1 cellular context compared by ENCODE assay signal in genomic region chr15:52340093-52340492, GRCh38.
A peak's percentile ranks its signal among the peaks of the same experiment; 100 is the strongest.
TF ChIP-seq lines count a peak whose summit lies in the region.

No MANE protein-coding gene starts in this region.

TF ChIP-seq in HepG2, 621 proteins besides CTCF, POLR2A, EP300 and RAD21 (continued from another document):
- TF ChIP-seq ZNF264 (CRISPR knock-in tag; IDR thresholded peaks at IDR 0.05) (no peak), MAFK (conservative IDR thresholded peaks at IDR 0.05 in 1 of 2, IDR thresholded peaks at IDR 0.05 in 1 of 2; ENCODE audit: low read length in 2 of 2) (no peak), HIVEP1 (CRISPR knock-in tag; IDR thresholded peaks at IDR 0.05) (no peak), ZFY (CRISPR knock-in tag; IDR thresholded peaks at IDR 0.05) (no peak), ZNF205 (CRISPR knock-in tag; IDR thresholded peaks at IDR 0.05) (no peak), PLRG1 (conservative IDR thresholded peaks at IDR 0.05) (no peak), REXO4 (CRISPR knock-in tag; IDR thresholded peaks at IDR 0.05; ENCODE audit: borderline replicate concordance) (no peak), ZNF737 (CRISPR knock-in tag; IDR thresholded peaks at IDR 0.05; ENCODE audit: borderline replicate concordance) (no peak), NONO (IDR thresholded peaks at IDR 0.05) (no peak), NONO (CRISPR knock-in tag; conservative IDR thresholded peaks at IDR 0.05) (no peak), PATZ1 (CRISPR knock-in tag; IDR thresholded peaks at IDR 0.05) (no peak), TARDBP (CRISPR knock-in tag; IDR thresholded peaks at IDR 0.05) (no peak), FOXO4 (CRISPR knock-in tag; conservative IDR thresholded peaks at IDR 0.05) (0 out of 2 replicates have a peak, but pooled peaks have one; percentile 33), SAFB2 (CRISPR knock-in tag; IDR thresholded peaks at IDR 0.05; ENCODE audit: borderline replicate concordance, low read depth) (no peak), ZNF367 (CRISPR knock-in tag; IDR thresholded peaks at IDR 0.05; ENCODE audit: borderline replicate concordance) (no peak), MYC (CRISPR knock-in tag; IDR thresholded peaks at IDR 0.05; ENCODE audit: borderline replicate concordance) (no peak), MTF2 (CRISPR knock-in tag; IDR thresholded peaks at IDR 0.05; ENCODE audit: borderline replicate concordance) (no peak), YEATS4 (CRISPR knock-in tag; IDR thresholded peaks at IDR 0.05; ENCODE audit: borderline replicate concordance) (0 out of 2 replicates have a peak, but pooled peaks have one; percentile 28), ZKSCAN8 (CRISPR knock-in tag; IDR thresholded peaks at IDR 0.05; ENCODE audit: borderline replicate concordance) (no peak)
- TF ChIP-seq, protein P1, sequence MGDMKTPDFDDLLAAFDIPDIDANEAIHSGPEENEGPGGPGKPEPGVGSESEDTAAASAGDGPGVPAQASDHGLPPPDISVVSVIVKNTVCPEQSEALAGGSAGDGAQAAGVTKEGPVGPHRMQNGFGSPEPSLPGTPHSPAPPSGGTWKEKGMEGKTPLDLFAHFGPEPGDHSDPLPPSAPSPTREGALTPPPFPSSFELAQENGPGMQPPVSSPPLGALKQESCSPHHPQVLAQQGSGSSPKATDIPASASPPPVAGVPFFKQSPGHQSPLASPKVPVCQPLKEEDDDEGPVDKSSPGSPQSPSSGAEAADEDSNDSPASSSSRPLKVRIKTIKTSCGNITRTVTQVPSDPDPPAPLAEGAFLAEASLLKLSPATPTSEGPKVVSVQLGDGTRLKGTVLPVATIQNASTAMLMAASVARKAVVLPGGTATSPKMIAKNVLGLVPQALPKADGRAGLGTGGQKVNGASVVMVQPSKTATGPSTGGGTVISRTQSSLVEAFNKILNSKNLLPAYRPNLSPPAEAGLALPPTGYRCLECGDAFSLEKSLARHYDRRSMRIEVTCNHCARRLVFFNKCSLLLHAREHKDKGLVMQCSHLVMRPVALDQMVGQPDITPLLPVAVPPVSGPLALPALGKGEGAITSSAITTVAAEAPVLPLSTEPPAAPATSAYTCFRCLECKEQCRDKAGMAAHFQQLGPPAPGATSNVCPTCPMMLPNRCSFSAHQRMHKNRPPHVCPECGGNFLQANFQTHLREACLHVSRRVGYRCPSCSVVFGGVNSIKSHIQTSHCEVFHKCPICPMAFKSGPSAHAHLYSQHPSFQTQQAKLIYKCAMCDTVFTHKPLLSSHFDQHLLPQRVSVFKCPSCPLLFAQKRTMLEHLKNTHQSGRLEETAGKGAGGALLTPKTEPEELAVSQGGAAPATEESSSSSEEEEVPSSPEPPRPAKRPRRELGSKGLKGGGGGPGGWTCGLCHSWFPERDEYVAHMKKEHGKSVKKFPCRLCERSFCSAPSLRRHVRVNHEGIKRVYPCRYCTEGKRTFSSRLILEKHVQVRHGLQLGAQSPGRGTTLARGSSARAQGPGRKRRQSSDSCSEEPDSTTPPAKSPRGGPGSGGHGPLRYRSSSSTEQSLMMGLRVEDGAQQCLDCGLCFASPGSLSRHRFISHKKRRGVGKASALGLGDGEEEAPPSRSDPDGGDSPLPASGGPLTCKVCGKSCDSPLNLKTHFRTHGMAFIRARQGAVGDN (CRISPR knock-in tag; IDR thresholded peaks at IDR 0.05): peak; percentile 53; the same call in 1 of the 2 replicates
- TF ChIP-seq, protein P2, sequence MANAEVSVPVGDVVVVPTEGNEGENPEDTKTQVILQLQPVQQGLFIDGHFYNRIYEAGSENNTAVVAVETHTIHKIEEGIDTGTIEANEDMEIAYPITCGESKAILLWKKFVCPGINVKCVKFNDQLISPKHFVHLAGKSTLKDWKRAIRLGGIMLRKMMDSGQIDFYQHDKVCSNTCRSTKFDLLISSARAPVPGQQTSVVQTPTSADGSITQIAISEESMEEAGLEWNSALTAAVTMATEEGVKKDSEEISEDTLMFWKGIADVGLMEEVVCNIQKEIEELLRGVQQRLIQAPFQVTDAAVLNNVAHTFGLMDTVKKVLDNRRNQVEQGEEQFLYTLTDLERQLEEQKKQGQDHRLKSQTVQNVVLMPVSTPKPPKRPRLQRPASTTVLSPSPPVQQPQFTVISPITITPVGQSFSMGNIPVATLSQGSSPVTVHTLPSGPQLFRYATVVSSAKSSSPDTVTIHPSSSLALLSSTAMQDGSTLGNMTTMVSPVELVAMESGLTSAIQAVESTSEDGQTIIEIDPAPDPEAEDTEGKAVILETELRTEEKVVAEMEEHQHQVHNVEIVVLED (CRISPR knock-in tag; IDR thresholded peaks at IDR 0.05; ENCODE audit: borderline replicate concordance): no peak
- TF ChIP-seq, protein P3, sequence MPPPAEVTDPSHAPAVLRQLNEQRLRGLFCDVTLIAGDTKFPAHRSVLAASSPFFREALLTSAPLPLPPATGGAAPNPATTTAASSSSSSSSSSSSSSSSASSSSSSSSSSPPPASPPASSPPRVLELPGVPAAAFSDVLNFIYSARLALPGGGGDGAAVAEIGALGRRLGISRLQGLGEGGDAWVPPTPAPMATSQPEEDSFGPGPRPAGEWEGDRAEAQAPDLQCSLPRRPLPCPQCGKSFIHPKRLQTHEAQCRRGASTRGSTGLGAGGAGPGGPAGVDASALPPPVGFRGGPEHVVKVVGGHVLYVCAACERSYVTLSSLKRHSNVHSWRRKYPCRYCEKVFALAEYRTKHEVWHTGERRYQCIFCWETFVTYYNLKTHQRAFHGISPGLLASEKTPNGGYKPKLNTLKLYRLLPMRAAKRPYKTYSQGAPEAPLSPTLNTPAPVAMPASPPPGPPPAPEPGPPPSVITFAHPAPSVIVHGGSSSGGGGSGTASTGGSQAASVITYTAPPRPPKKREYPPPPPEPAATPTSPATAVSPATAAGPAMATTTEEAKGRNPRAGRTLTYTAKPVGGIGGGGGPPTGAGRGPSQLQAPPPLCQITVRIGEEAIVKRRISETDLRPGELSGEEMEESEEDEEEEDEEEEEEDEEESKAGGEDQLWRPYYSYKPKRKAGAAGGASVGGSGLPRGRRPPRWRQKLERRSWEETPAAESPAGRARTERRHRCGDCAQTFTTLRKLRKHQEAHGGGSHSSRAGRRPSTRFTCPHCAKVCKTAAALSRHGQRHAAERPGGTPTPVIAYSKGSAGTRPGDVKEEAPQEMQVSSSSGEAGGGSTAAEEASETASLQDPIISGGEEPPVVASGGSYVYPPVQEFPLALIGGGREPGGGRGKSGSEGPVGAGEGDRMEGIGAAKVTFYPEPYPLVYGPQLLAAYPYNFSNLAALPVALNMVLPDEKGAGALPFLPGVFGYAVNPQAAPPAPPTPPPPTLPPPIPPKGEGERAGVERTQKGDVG (CRISPR knock-in tag; IDR thresholded peaks at IDR 0.05; ENCODE audit: borderline replicate concordance): 0 out of 2 replicates have a peak, but pooled peaks have one; percentile 17
